Comparison of ENCODE assay signal across 8 cellular contexts in genomic region chr6:43054206-43054943, GRCh38. TPM values are rescaled to one million over a fixed set of nuclear protein-coding genes. Genes with fewer than 3 reads are reported as not detected.
DNase-seq lines count a peak whose midpoint lies in the region; ATAC-seq and TF ChIP-seq lines count a peak whose summit lies in the region.

No MANE protein-coding gene starts in this region.

- TF ChIP-seq CTCF in PC-9 (conservative IDR thresholded peaks at IDR 0.05): no peak
- TF ChIP-seq CTCF in endothelial cell (IDR thresholded peaks at IDR 0.05; ENCODE audit: unreplicated experiment): no peak
- no peak for TF ChIP-seq CTCF in neutrophil (IDR thresholded peaks at IDR 0.05)
- TF ChIP-seq CTCF in omental fat pad (IDR thresholded peaks at IDR 0.05): no peak

- H3K27me3 Mint-ChIP-seq in CD8-positive, alpha-beta memory T cell: peaks cover 0 to 2% of the 10 kb centered on the region in 2 donors
- H3K27me3 Mint-ChIP-seq in endothelial cell (ENCODE audit: unreplicated experiment): peaks cover 15% of the 10 kb centered on the region

- peak overlapping the region; percentile 93 to 100 (median 96) for H3K27ac Mint-ChIP-seq in CD8-positive, alpha-beta memory T cell
- peak overlapping the region; percentile 85 for H3K27ac Mint-ChIP-seq in endothelial cell (ENCODE audit: unreplicated experiment)

- H3K36me3 ChIP-seq in CD8-positive, alpha-beta memory T cell (ENCODE audit: insufficient read depth, low read length): peaks cover 27% of the 10 kb centered on the region
- H3K36me3 ChIP-seq in PC-9 (ENCODE audit: low read depth) (no peaks in the 10 kb centered on the region), neutrophil (peaks cover 9% of the 10 kb centered on the region)

- peak overlapping the region; percentile 99 for H3K4me2 ChIP-seq in PC-9

- DNase-seq in CD8-positive, alpha-beta memory T cell: no peak
- no peak for DNase-seq in PC-9
- no peak for DNase-seq in endothelial cell (ENCODE audit: low spot score)
- no peak for DNase-seq in COLO668 (lab: John Stamatoyannopoulos, UW; ENCODE audit: unreplicated experiment)
- DNase-seq in omental fat pad (ENCODE audit: low spot score): no peak

- intact Hi-C loops in PC-9 (cut with micrococcal nuclease; ENCODE audit: unreplicated experiment): no loop called here

- no peak overlapping the region for H2AFZ ChIP-seq in PC-9

- H4K20me1 ChIP-seq in PC-9 (ENCODE audit: insufficient read depth): no peaks in the 10 kb centered on the region

- POLR2A ChIA-PET in CD8-positive, alpha-beta memory T cell (lab: Charles Lee): interaction anchor here (0.5 to 2.2 kb wide), 11 partner anchors 31 to 1267 kb away, joined by 3 to 13 read pairs (median 4); partner anchors contain the start of genes CNPY3, KLHDC3, MEA1 and PEX6
- POLR2A ChIA-PET in PC-9 (lab: Charles Lee; ENCODE audit: unreplicated experiment): interaction anchor here (0.6 to 1.0 kb wide), 5 partner anchors 70 to 1320 kb away, joined by 3 to 6 read pairs (median 4); partner anchors contain the start of genes CNPY3, PPP2R5D and SRF

- H3K4me1 Mint-ChIP-seq in CD8-positive, alpha-beta memory T cell: peaks cover 43 to 63% (median 62%) of the 10 kb centered on the region in 3 donors
- peaks cover 46% of the 10 kb centered on the region for H3K4me1 Mint-ChIP-seq in endothelial cell (ENCODE audit: unreplicated experiment)

- H3K4me3 Mint-ChIP-seq in CD8-positive, alpha-beta memory T cell: peak overlapping the region; percentile 89 to 97 (median 92)
- peak overlapping the region; percentile 92 for H3K4me3 Mint-ChIP-seq in endothelial cell (ENCODE audit: unreplicated experiment)

- H3K36me3 Mint-ChIP-seq in CD8-positive, alpha-beta memory T cell: peaks cover 6 to 59% (median 6%) of the 10 kb centered on the region in 3 donors
- H3K36me3 Mint-ChIP-seq in endothelial cell (ENCODE audit: low read depth, unreplicated experiment): peaks cover 38% of the 10 kb centered on the region

- CTCF ChIA-PET in CD8-positive, alpha-beta memory T cell (lab: Charles Lee): interaction anchor here (0.9 to 1.3 kb wide), 5 partner anchors 38 to 89 kb away, joined by 3 to 4 read pairs (median 3); partner anchors contain the start of genes KLHDC3, MEA1 and PPP2R5D
- CTCF ChIA-PET in PC-9 (lab: Charles Lee): interaction anchor here (0.6 to 0.9 kb wide), 3 partner anchors 47 to 116 kb away, joined by 3 to 6 read pairs (median 5); no protein-coding TSS in a partner anchor

- peak overlapping the region; percentile 55 for H3K4me3 ChIP-seq in CD8-positive, alpha-beta memory T cell (ENCODE audit: low read length)
- H3K4me3 ChIP-seq in PC-9 (peak overlapping the region; percentile 89; the same call in 1 of the 2 replicates), neutrophil (ENCODE audit: low read depth in 1 of 2, low read length in 1 of 2) (peak overlapping the region; percentile 74 to 84)

- H3K27ac ChIP-seq in CD8-positive, alpha-beta memory T cell (ENCODE audit: low read depth, low read length): peak overlapping the region; percentile 88
- H3K27ac ChIP-seq in PC-9: no peak overlapping the region
- H3K27ac ChIP-seq in neutrophil: peak overlapping the region; percentile 88

- no peaks in the 10 kb centered on the region for H3K9me3 Mint-ChIP-seq in CD8-positive, alpha-beta memory T cell
- H3K9me3 Mint-ChIP-seq in endothelial cell (ENCODE audit: unreplicated experiment): no peaks in the 10 kb centered on the region

- no peaks in the 10 kb centered on the region for H3K9me3 ChIP-seq in CD8-positive, alpha-beta memory T cell (ENCODE audit: low read length)
- H3K9me3 ChIP-seq in PC-9 (ENCODE audit: insufficient read depth, low read depth): no peaks in the 10 kb centered on the region
- no peaks in the 10 kb centered on the region for H3K9me3 ChIP-seq in neutrophil

- BruUV-seq in PC-9 (replicated peaks; lab: Mats Ljungman, UMichigan): TSS peak; percentile 93

- H3K4me1 ChIP-seq in CD8-positive, alpha-beta memory T cell (ENCODE audit: insufficient read depth, low read length): peaks cover 30% of the 10 kb centered on the region
- H3K4me1 ChIP-seq in PC-9 (replicated peaks; ENCODE audit: insufficient read depth) (peaks cover 10% of the 10 kb centered on the region), neutrophil (ENCODE audit: control insufficient read depth in 1 of 2, insufficient read depth in 1 of 2, low read depth in 1 of 2, low read length in 1 of 2) (peaks cover 22 to 24% of the 10 kb centered on the region in 2 experiments)

- peaks cover 42% of the 10 kb centered on the region for H3K79me2 ChIP-seq in PC-9 (ENCODE audit: low read depth)

- no peaks in the 10 kb centered on the region for H3K27me3 ChIP-seq in CD8-positive, alpha-beta memory T cell (ENCODE audit: insufficient read depth, low read length, poor library complexity, severe bottlenecking)
- H3K27me3 ChIP-seq in PC-9 (ENCODE audit: insufficient read depth, low read depth): no peaks in the 10 kb centered on the region
- H3K27me3 ChIP-seq in neutrophil: no peaks in the 10 kb centered on the region

- no peaks in the 10 kb centered on the region for H3K9me2 ChIP-seq in PC-9 (ENCODE audit: insufficient read depth)

- ATAC-seq in HG02938 (IDR thresholded peaks at IDR 0.05; ENCODE audit: unreplicated experiment): no peak
- no peak for ATAC-seq in omental fat pad (ENCODE audit: low FRiP score)
- ATAC-seq in GM19351 (IDR thresholded peaks at IDR 0.05; ENCODE audit: unreplicated experiment): no peak

- H3F3A ChIP-seq in PC-9 (ENCODE audit: insufficient read depth, low read depth): peaks cover 18% of the 10 kb centered on the region; the same call in 1 of the 2 replicates

RNA-seq across cellular contexts. Expression of gene CUL7, which starts 0.7 kb away (rescaled TPM):
- 10 to 100 TPM; 11.7 to 12.1 TPM for total RNA-seq in CD8-positive, alpha-beta memory T cell
- 2.1 TPM for polyA plus RNA-seq in CD8-positive, alpha-beta memory T cell
- total RNA-seq in PC-9 (2021) (22.8 and 32.4 TPM in 2 replicates), endothelial cell (ENCODE audit: unreplicated experiment) (42.2 TPM), omental fat pad (10 to 100 TPM; 10.1 to 17.3 (median 14.3) TPM)

RNA-seq across cellular contexts. Expression of gene MRPL2, which starts 4.9 kb away (rescaled TPM):
- total RNA-seq in CD8-positive, alpha-beta memory T cell: 10 to 100 TPM; 89.6 to 91.6 TPM
- 47.5 TPM for polyA plus RNA-seq in CD8-positive, alpha-beta memory T cell
- total RNA-seq in PC-9 (2021) (86.2 and 110 TPM in 2 replicates), endothelial cell (ENCODE audit: unreplicated experiment) (39.7 TPM), omental fat pad (10 to 100 TPM; 10.7 to 32.2 (median 19.3) TPM)

RNA-seq across cellular contexts. Expression of gene KLC4, which starts 5.1 kb away (rescaled TPM):
- 10 to 100 TPM; 11.1 to 12.3 TPM for total RNA-seq in CD8-positive, alpha-beta memory T cell
- 11.6 TPM for polyA plus RNA-seq in CD8-positive, alpha-beta memory T cell
- total RNA-seq in PC-9 (2021) (46.2 and 46.7 TPM in 2 replicates), endothelial cell (ENCODE audit: unreplicated experiment) (41.4 TPM), omental fat pad (10 to 100 TPM; 15.2 to 21.1 (median 16.5) TPM)

RNA-seq across cellular contexts. Expression of gene PTK7, which starts 21.7 kb away (rescaled TPM):
- total RNA-seq in CD8-positive, alpha-beta memory T cell: 1 to 10 TPM; 1.6 TPM
- polyA plus RNA-seq in CD8-positive, alpha-beta memory T cell: 1.9 TPM
- total RNA-seq in PC-9 (2021): 106 and 110 TPM in 2 replicates
- 208 TPM for total RNA-seq in endothelial cell (ENCODE audit: unreplicated experiment)
- 10 to 100 TPM; 11.5 to 38.9 (median 13.8) TPM for total RNA-seq in omental fat pad

RNA-seq across cellular contexts. Expression of gene RRP36, which starts 33.0 kb away (rescaled TPM):
- total RNA-seq in CD8-positive, alpha-beta memory T cell: 100 to 1,000 TPM; 114 to 120 TPM
- 86.2 TPM for polyA plus RNA-seq in CD8-positive, alpha-beta memory T cell
- total RNA-seq in PC-9 (2021) (45.2 and 62.5 TPM in 2 replicates), endothelial cell (ENCODE audit: unreplicated experiment) (82.1 TPM), omental fat pad (10 to 100 TPM; 44.1 to 54.2 (median 48.7) TPM)
